In the genomic region with DNA sequence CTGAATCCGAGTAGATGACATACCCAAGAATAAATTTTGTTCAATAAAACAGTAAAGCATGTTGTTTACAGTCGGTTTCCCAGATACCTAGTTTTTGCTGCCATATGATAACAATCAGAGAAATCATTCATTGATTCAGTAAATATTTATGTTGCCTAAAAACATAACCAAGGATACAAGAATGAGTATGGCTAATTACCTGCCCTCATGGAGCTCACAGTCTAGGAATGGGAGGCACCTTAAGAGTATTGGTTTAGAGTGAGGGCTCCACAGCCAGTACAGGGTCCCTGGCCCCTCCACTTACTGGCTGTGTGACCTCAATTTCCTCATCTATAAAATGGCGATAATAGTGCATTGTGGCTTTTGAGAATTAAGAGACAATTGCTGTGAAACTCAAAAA, we compare ENCODE assay signal across 10 cellular contexts. TPM values are rescaled to one million over a fixed set of nuclear protein-coding genes. Genes with fewer than 3 reads are reported as not detected.
DNase-seq lines count a peak whose midpoint lies in the region; ATAC-seq, FAIRE-seq and TF ChIP-seq lines count a peak whose summit lies in the region.
"Had no signal": no experiment of that assay in that cellular context is flagged by ENCODE, and none has a peak within 500 bp of the region (broad histone marks: within the 10 kb centered on the region; RNA-seq: fewer than 3 reads in every experiment).

No MANE protein-coding gene starts in this region.

- no peaks in the 10 kb centered on the region for H4K20me1 ChIP-seq in SK-N-SH (ENCODE audit: insufficient read depth)

- H3K4me1 Mint-ChIP-seq in activated naive CD8-positive, alpha-beta T cell (ENCODE audit: low read depth): peaks cover 81% of the 10 kb centered on the region

- H3K36me3 Mint-ChIP-seq in activated naive CD8-positive, alpha-beta T cell: peaks cover 27% of the 10 kb centered on the region

- no peaks in the 10 kb centered on the region for H3F3A ChIP-seq in SK-N-SH (replicated peaks; ENCODE audit: insufficient read depth)

- peak overlapping the region; percentile 100 for H3K4me3 Mint-ChIP-seq in activated naive CD8-positive, alpha-beta T cell

- H3K9me3 ChIP-seq in SK-N-SH (no peaks in the 10 kb centered on the region), kidney (ENCODE audit: control insufficient read depth in 1 of 2, low read length in 2 of 2) (no peaks in the 10 kb centered on the region), stomach smooth muscle (ENCODE audit: control insufficient read depth in 2 of 2, low read length in 2 of 2) (no peaks in the 10 kb centered on the region)

- H3K27ac ChIP-seq in SK-N-SH (ENCODE audit: low read depth in 2 of 2, low read length in 1 of 2) (peak overlapping the region; percentile 69 to 78; a peak in 2 of 4 replicates), kidney (ENCODE audit: low read depth in 2 of 2, low read length in 2 of 2) (no peak overlapping the region), stomach smooth muscle (ENCODE audit: low read length) (no peak overlapping the region)

- DNase-seq in SK-N-SH (no peak), kidney (no peak)
- DNase-seq in stimulated activated naive CD4-positive, alpha-beta T cell treated with Interleukin-2 at 50 U/mL for 16 hours (lab: John Stamatoyannopoulos, UW): no peak
- DNase-seq: activated CD4-positive, alpha-beta T cell treated with anti-CD3 and anti-CD28 coated beads, Interleukin-2, amount 50 U/mL, for 1 hour had no signal

- peaks cover 93% of the 10 kb centered on the region for H3K79me2 ChIP-seq in SK-N-SH (ENCODE audit: insufficient read depth)

- CTCF ChIA-PET in SK-N-SH (lab: Yijun Ruan, JAX): interaction anchor here (0.9 to 1.0 kb wide), 2 partner anchors 58 to 318 kb away, joined by 3 read pairs; no protein-coding TSS in a partner anchor

- H3K4me1 ChIP-seq in SK-N-SH (ENCODE audit: control insufficient read depth in 1 of 2, insufficient read depth in 2 of 2, low read depth in 1 of 2, low read length in 1 of 2) (peaks cover 5% of the 10 kb centered on the region in 2 experiments; a peak in 3 of 4 replicates), kidney (ENCODE audit: control insufficient read depth in 1 of 2, insufficient read depth in 1 of 2, low read depth in 1 of 2, low read length in 2 of 2) (peaks cover 5 to 11% of the 10 kb centered on the region in 2 donors), stomach smooth muscle (ENCODE audit: control insufficient read depth, insufficient read depth, low read length) (peaks cover 24% of the 10 kb centered on the region)

- no peaks in the 10 kb centered on the region for H3K9me2 ChIP-seq in SK-N-SH

- H3K27me3 Mint-ChIP-seq in activated naive CD8-positive, alpha-beta T cell: no peaks in the 10 kb centered on the region

- H3K36me3 ChIP-seq in SK-N-SH (replicated peaks in 1 of 2; ENCODE audit: control insufficient read depth in 1 of 2, insufficient read depth in 2 of 2, low read length in 1 of 2) (peaks cover 36 to 48% of the 10 kb centered on the region in 2 experiments), kidney (ENCODE audit: control insufficient read depth in 1 of 2, insufficient read depth in 2 of 2, low read length in 2 of 2) (peaks cover 3 to 8% of the 10 kb centered on the region in 2 donors), stomach smooth muscle (ENCODE audit: control insufficient read depth in 2 of 2, insufficient read depth in 2 of 2, low read length in 2 of 2) (peaks cover 10 to 17% of the 10 kb centered on the region in 2 donors)

- ATAC-seq in SK-N-SH treated with all-trans-retinoic acid at 6 μM for 48 hours (no peak), HG03139 (IDR thresholded peaks at IDR 0.05; ENCODE audit: unreplicated experiment) (no peak), HG03175 (IDR thresholded peaks at IDR 0.05; ENCODE audit: unreplicated experiment) (no peak)

- H3K4me2 ChIP-seq in SK-N-SH: peak overlapping the region; percentile 92

- no peaks in the 10 kb centered on the region for H3K27me3 ChIP-seq in SK-N-SH (ENCODE audit: insufficient read depth)
- H3K27me3 ChIP-seq in stomach smooth muscle (ENCODE audit: control insufficient read depth in 1 of 2, insufficient read depth in 2 of 2, low read length in 2 of 2): no peaks in the 10 kb centered on the region

- H3K4me3 ChIP-seq in SK-N-SH (ENCODE audit: low read depth in 2 of 2, low read length in 1 of 2) (peak overlapping the region; percentile 97 to 99), kidney (ENCODE audit: low read length in 2 of 2) (peak overlapping the region; percentile 94), stomach smooth muscle (ENCODE audit: low read length in 2 of 2) (peak overlapping the region; percentile 93 to 99)

- WGBS in SK-N-SH (ENCODE audit: low lambda C conversion rate): 32% methylated on average over 3 of the region's 3 CpGs

- 0 out of 2 replicates have a peak overlapping the region, but pooled peaks have one; percentile 93 for H2AFZ ChIP-seq in SK-N-SH (ENCODE audit: low read depth)

- no peak for TF ChIP-seq EP300 in SK-N-SH (IDR thresholded peaks at IDR 0.05; ENCODE audit: borderline replicate concordance in 1 of 2, low read depth in 1 of 2, low read length in 1 of 2)

- H3K9ac ChIP-seq in SK-N-SH (peak overlapping the region; percentile 93), kidney (ENCODE audit: low read length in 2 of 2) (peak overlapping the region; percentile 89 to 97), stomach smooth muscle (ENCODE audit: low read length in 2 of 2) (peak overlapping the region; percentile 100)

- intact Hi-C loops in kidney (cut with DNase I): no loop called here

- TF ChIP-seq CTCF in SK-N-SH (IDR thresholded peaks at IDR 0.05) (no peak), kidney (IDR thresholded peaks at IDR 0.05; ENCODE audit: borderline replicate concordance, extremely low read depth, insufficient read depth) (no peak)

- H3K27ac Mint-ChIP-seq in activated naive CD8-positive, alpha-beta T cell: peak overlapping the region; percentile 99

- no peak for TF ChIP-seq RAD21 in SK-N-SH (IDR thresholded peaks at IDR 0.05; ENCODE audit: low read length)

- POLR2A ChIA-PET in SK-N-SH (lab: Yijun Ruan, JAX): no interaction called here

- H3K9me3 Mint-ChIP-seq in activated naive CD8-positive, alpha-beta T cell (ENCODE audit: low read depth): no peaks in the 10 kb centered on the region

- no peak for FAIRE-seq in kidney (lab: Jason Lieb, UNC)

TF ChIP-seq in SK-N-SH, 30 proteins besides CTCF, POLR2A, EP300 and RAD21 (continues in another document):
- TF ChIP-seq SMC3 (IDR thresholded peaks at IDR 0.05; ENCODE audit: low read depth, low read length) (no peak), SIN3A (IDR thresholded peaks at IDR 0.05; ENCODE audit: borderline replicate concordance, low read depth, low read length) (no peak), TAF1 (IDR thresholded peaks at IDR 0.05; ENCODE audit: borderline replicate concordance, low read depth, low read length) (no peak), POLR2AphosphoS5 (IDR thresholded peaks at IDR 0.05; ENCODE audit: low read depth, low read length) (no peak)
- TF ChIP-seq, protein P1, sequence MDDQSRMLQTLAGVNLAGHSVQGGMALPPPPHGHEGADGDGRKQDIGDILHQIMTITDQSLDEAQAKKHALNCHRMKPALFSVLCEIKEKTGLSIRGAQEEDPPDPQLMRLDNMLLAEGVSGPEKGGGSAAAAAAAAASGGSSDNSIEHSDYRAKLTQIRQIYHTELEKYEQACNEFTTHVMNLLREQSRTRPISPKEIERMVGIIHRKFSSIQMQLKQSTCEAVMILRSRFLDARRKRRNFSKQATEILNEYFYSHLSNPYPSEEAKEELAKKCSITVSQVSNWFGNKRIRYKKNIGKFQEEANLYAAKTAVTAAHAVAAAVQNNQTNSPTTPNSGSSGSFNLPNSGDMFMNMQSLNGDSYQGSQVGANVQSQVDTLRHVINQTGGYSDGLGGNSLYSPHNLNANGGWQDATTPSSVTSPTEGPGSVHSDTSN (IDR thresholded peaks at IDR 0.05): no peak

TF ChIP-seq in SK-N-SH treated with all-trans-retinoic acid at 6 μM for 48 hours, 23 proteins besides CTCF, POLR2A, EP300 and RAD21 (continues in another document):
- TF ChIP-seq TCF4 (CRISPR knock-in tag; IDR thresholded peaks at IDR 0.05; ENCODE audit: borderline replicate concordance) (no peak), ZNF8 (CRISPR knock-in tag; IDR thresholded peaks at IDR 0.05) (no peak), ZNF565 (CRISPR knock-in tag; conservative IDR thresholded peaks at IDR 0.05; ENCODE audit: low read depth) (no peak), ZC3H10 (CRISPR knock-in tag; IDR thresholded peaks at IDR 0.05) (no peak), ESRRG (CRISPR knock-in tag; IDR thresholded peaks at IDR 0.05) (no peak), TOX (CRISPR knock-in tag; IDR thresholded peaks at IDR 0.05; ENCODE audit: borderline replicate concordance) (no peak), ZFP3 (CRISPR knock-in tag; IDR thresholded peaks at IDR 0.05) (no peak), CSDC2 (CRISPR knock-in tag; IDR thresholded peaks at IDR 0.05) (no peak), BACH2 (CRISPR knock-in tag; IDR thresholded peaks at IDR 0.05; ENCODE audit: borderline replicate concordance) (no peak)

RNA-seq across cellular contexts. Expression of a gene that starts 0.9 kb away (rescaled TPM):
- polyA plus RNA-seq in SK-N-SH (2012; rRNA removed): 177 and 216 TPM in 2 replicates
- polyA plus RNA-seq in SK-N-SH (2012; cell fraction: cytosol; rRNA removed): 270 and 316 TPM in 2 replicates
- polyA plus RNA-seq in SK-N-SH (2012; cell fraction: nucleus; rRNA removed): 52.8 and 96.8 TPM in 2 replicates
- total RNA-seq in kidney: 207 TPM
- 791 TPM for polyA plus RNA-seq in kidney (ENCODE audit: insufficient read depth, low read depth, low replicate concordance)

RNA-seq across cellular contexts. Expression of a gene that starts 1.1 kb away (rescaled TPM):
- polyA plus RNA-seq in SK-N-SH (2012; rRNA removed) (97.1 and 131 TPM in 2 replicates), kidney (ENCODE audit: insufficient read depth, low read depth, low replicate concordance) (28.2 TPM)
- 76.2 and 101 TPM in 2 replicates for polyA plus RNA-seq in SK-N-SH (2012; cell fraction: cytosol; rRNA removed)
- polyA plus RNA-seq in SK-N-SH (2012; cell fraction: nucleus; rRNA removed): 203 and 254 TPM in 2 replicates
- 26.5 TPM for total RNA-seq in kidney

RNA-seq across cellular contexts. Expression of a gene that starts 22.6 kb away (rescaled TPM):
- polyA plus RNA-seq in SK-N-SH (2012; rRNA removed) (0.18 and 0.34 TPM in 2 replicates), kidney (ENCODE audit: insufficient read depth, low read depth, low replicate concordance) (2.6 TPM)
- polyA plus RNA-seq in SK-N-SH (2012; cell fraction: cytosol; rRNA removed): 0.05 and 0.09 TPM in 2 replicates
- polyA plus RNA-seq in SK-N-SH (2012; cell fraction: nucleus; rRNA removed): 2.5 and 2.7 TPM in 2 replicates
- 3.4 TPM for total RNA-seq in kidney
- total RNA-seq: A172 had no signal

RNA-seq across cellular contexts. Expression of a gene that starts 23.6 kb away (rescaled TPM):
- polyA plus RNA-seq in SK-N-SH (2012; rRNA removed): 0.13 and 0.16 TPM in 2 replicates
- 0.04 and 0.08 TPM in 2 replicates for polyA plus RNA-seq in SK-N-SH (2012; cell fraction: cytosol; rRNA removed)
- 1.3 and 1.4 TPM in 2 replicates for polyA plus RNA-seq in SK-N-SH (2012; cell fraction: nucleus; rRNA removed)
- total RNA-seq in kidney: 31.5 TPM
- 8.9 TPM for polyA plus RNA-seq in kidney (ENCODE audit: insufficient read depth, low read depth, low replicate concordance)
- total RNA-seq: A172 had no signal

RNA-seq across cellular contexts. Expression of a gene that starts 53.2 kb away (rescaled TPM):
- not detected in 2 replicates for polyA plus RNA-seq in SK-N-SH (2012; rRNA removed)
- polyA plus RNA-seq in SK-N-SH (2012; cell fraction: cytosol; rRNA removed): not detected in 2 replicates
- polyA plus RNA-seq in SK-N-SH (2012; cell fraction: nucleus; rRNA removed): not detected in 2 replicates
- 10.8 TPM for total RNA-seq in kidney
- 3.1 TPM for polyA plus RNA-seq in kidney (ENCODE audit: insufficient read depth, low read depth, low replicate concordance)
- total RNA-seq: A172 had no signal

Comparison
In these comparisons a context has a peak if more than half of its experiments do, and no peak if none do; other contexts are left out.
1. H3K27ac ChIP-seq: peak in SK-N-SH (2 of 2); none in kidney (0 of 2) and stomach smooth muscle (single experiment).
2. Peak in every context shown above with its lines, with median percentiles within 50 percentile points of each other: H3K4me3 ChIP-seq and H3K9ac ChIP-seq.